ENCODE assay signal across 8 cellular contexts in the genomic region with DNA sequence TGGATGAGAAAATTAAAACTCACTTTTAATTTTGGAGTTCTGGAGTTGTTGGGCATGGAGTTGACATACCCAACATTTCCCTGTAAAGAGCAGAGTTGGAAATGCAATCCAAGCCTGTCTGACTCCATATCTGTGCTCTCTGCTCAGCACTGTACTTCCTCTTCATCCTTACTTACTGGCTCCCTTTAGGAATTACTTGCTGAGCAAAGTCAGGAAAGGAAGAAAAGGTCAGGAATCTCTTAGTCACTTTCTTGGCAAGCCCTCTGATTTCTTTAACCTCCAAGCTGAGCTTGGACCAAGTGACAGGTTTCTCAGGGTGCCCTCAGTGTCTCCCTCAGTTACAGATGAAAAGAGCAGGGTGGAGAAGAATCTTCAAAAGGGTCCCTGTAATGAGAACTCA.
"Had no signal": no experiment of that assay in that cellular context is flagged by ENCODE, and none has a peak within 500 bp of the region (broad histone marks: within the 10 kb centered on the region; RNA-seq: fewer than 3 reads in every experiment).

No MANE protein-coding gene starts in this region.

- H3K4me3 ChIP-seq: GM12878 had no signal

- FAIRE-seq: G401.6, GM12878, GM12891, GM12892, GM18507, GM19239 had no signal

- DNase-seq: GDM1, GF-D8 had no signal

- ATAC-seq: GM12878 had no signal
